ENCODE assay signal across 8 cellular contexts in the genomic region with DNA sequence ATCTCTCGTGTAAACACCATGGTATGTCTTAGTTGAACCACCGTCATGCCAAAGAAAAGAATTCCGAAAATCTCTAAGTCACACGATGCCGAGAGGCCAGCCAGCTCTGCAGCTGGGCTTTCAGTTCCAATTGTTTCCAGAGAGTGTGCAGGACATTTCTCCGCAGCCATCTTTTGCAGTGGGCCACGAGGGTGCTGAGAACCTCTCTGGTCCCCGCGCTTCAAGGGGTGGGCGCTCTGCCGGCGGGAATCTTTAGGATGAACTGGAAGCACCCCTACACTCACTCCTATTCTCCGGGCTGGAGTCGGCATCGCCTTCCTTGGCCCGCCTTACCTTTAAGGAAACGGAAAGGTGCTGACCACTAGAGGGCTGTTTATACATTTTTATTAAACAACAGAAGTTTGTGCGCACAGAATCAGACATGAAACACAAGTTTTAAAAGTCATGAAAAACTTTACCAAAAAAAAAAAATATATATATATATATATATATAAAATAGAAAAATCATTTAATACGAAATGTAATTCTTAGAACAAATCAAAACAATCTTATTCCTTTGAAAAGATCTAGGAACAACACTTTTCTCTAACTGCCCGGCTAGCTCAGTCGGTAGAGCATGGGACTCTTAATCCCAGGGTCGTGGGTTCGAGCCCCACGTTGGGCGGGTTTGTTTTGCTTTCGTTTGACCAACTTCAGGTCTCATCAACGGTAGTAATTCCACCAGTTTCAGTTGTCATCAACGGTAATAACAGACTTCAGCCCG.
DNase-seq lines count a peak whose midpoint lies in the region; ATAC-seq and TF ChIP-seq lines count a peak whose summit lies in the region.

No MANE protein-coding gene starts in this region.

- peaks cover 7% of the 10 kb centered on the region for H3K4me1 Mint-ChIP-seq in T-helper 2 cell treated with Interferon-gamma antibody and Interleukin-4, amounts not matched to agents 5 μg/mL and 100 μg/mL, for 36 hours (ENCODE audit: low read depth)

- H3K36me3 Mint-ChIP-seq in T-helper 2 cell treated with Interferon-gamma antibody and Interleukin-4, amounts not matched to agents 5 μg/mL and 100 μg/mL, for 36 hours (ENCODE audit: low read depth) = no peaks in the 10 kb centered on the region

- H3K27ac Mint-ChIP-seq in T-helper 2 cell treated with Interferon-gamma antibody and Interleukin-4, amounts not matched to agents 5 μg/mL and 100 μg/mL, for 36 hours = peak overlapping the region; percentile 79

- H3K27me3 Mint-ChIP-seq in T-helper 2 cell treated with Interferon-gamma antibody and Interleukin-4, amounts not matched to agents 5 μg/mL and 100 μg/mL, for 36 hours (ENCODE audit: low read depth) = peaks cover 1% of the 10 kb centered on the region

- H3K9me3 Mint-ChIP-seq in T-helper 2 cell treated with Interferon-gamma antibody and Interleukin-4, amounts not matched to agents 5 μg/mL and 100 μg/mL, for 36 hours = no peaks in the 10 kb centered on the region

- DNase-seq in EH (ENCODE audit: low read depth) (peak; percentile 93), HCEC 1CT (peak; percentile 83), NB4 (ENCODE audit: low read depth) (peak; percentile 83), astrocyte of the hippocampus (ENCODE audit: low read depth, low spot score) (peak; percentile 92), hypothalamus (lab: John Stamatoyannopoulos, UW) (peak in 42 of 51 donors; percentile 4 to 66 (median 34)), retina (peak; percentile 87)
- peak; percentile 72 for DNase-seq in T-helper 2 cell treated with Interferon-gamma antibody and Interleukin-4, amounts not matched to agents 5 μg/mL and 100 μg/mL, for 36 hours (ENCODE audit: low spot score)

- peak; percentile 26 for TF ChIP-seq CTCF in NB4 (IDR thresholded peaks at IDR 0.05; ENCODE audit: low read depth, low read length)

- ATAC-seq in GM19023 (IDR thresholded peaks at IDR 0.05; ENCODE audit: unreplicated experiment) = no peak

- peak overlapping the region; percentile 55 for H3K4me3 ChIP-seq in NB4 (ENCODE audit: low read depth, low read length)

- TF ChIP-seq POLR2A in NB4 (IDR thresholded peaks at IDR 0.05; ENCODE audit: extremely low read depth, insufficient read length) = no peak

- peak overlapping the region; percentile 86 for H3K4me3 Mint-ChIP-seq in T-helper 2 cell treated with Interferon-gamma antibody and Interleukin-4, amounts not matched to agents 5 μg/mL and 100 μg/mL, for 36 hours

Comparison
In these comparisons a context has a peak if more than half of its experiments do, and no peak if none do; other contexts are left out.
1. DNase-seq: peak in every context shown above with its lines; median percentile 93 in EH; 92 in astrocyte of the hippocampus; 87 in retina; 83 in HCEC 1CT; 83 in NB4; 72 in T-helper 2 cell treated with Interferon-gamma antibody and Interleukin-4, amounts not matched to agents 5 μg/mL and 100 μg/mL, for 36 hours; 34 in hypothalamus.